ENCODE assay signal across 28 cellular contexts in the genomic region with DNA sequence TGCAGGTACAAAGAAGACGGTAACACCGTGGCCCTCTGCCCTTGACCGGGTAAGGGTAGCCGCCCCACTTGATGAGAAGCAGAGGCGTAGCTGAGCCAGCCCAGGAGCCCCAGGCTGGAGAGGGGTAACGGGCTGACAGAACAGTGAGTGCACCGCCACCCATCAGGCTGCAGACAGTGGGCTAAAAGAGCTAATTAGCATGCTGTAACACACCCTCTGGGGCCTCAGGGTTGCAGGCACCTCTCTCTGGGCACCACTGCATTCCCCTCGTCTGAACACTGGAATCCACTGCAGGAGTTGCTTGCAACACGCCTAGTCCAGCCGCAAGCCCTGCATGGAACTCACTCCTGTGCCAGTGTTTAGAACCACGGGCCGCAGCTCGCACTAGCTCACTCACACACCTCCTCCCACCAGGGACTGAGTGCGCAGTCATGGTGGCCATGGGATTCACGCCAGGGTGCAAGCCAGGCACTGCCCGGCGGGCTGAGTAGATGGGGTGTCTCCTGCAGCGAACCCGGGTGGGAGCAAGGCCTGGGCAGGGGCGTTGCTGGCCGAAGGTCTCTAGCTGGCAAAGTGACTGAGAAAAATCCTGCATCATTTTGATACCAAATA. TPM values are rescaled to one million over a fixed set of nuclear protein-coding genes. Genes with fewer than 3 reads are reported as not detected.
"Had no signal": no experiment of that assay in that cellular context is flagged by ENCODE, and none has a peak within 500 bp of the region (broad histone marks: within the 10 kb centered on the region; RNA-seq: fewer than 3 reads in every experiment).

No MANE protein-coding gene starts in this region.

- H3K4me3 Mint-ChIP-seq: dendritic cell treated with granulocyte-macrophage colony-stimulating factor and Interleukin-4, amounts not matched to agents 40 ng/mL and 50 ng/mL, for 4 days; endodermal cell; mesothelial cell of epicardium; natural killer cell treated with Interleukin-12 subunit alpha and Interleukin-12 subunit beta and Interleukin-15 and Interleukin-18, amount 100 ng/mL, for 72 hours; neural crest cell; stimulated activated naive B cell treated with anti-CD40 and anti-IgM and Interleukin-4, amounts not matched to agents 10 μg/mL and 1 μg/mL and 100 μg/mL, for 72 hours; stimulated activated naive CD8-positive, alpha-beta T cell treated with anti-CD3 and anti-CD28 coated beads, Interleukin-15, Interleukin-2, amounts not matched to agents 100 ng/mL and 50 ng/mL, for 24 hours had no signal

- H3K27ac ChIP-seq: colonic mucosa, epithelial cell of prostate, esophagus muscularis mucosa, foreskin keratinocyte, gastroesophageal sphincter, heart right ventricle, parathyroid adenoma, prostate gland, right atrium auricular region, sigmoid colon, thoracic aorta, tibial nerve, vagina had no signal

- H3K4me1 Mint-ChIP-seq: mesothelial cell of epicardium; naive B cell; neural crest cell; stimulated activated naive B cell treated with anti-CD40 and anti-IgM and Interleukin-4, amounts not matched to agents 10 μg/mL and 1 μg/mL and 100 μg/mL, for 72 hours had no signal

- H3K9me3 ChIP-seq: colonic mucosa, esophagus muscularis mucosa, mucosa of descending colon, prostate gland, sigmoid colon, thoracic aorta, vagina had no signal

- H3K4me3 ChIP-seq: colonic mucosa, esophagus muscularis mucosa, gastroesophageal sphincter, heart right ventricle, mucosa of descending colon, prostate gland, right atrium auricular region, sigmoid colon, thoracic aorta, tibial nerve, vagina had no signal

- H3K4me1 ChIP-seq: colonic mucosa, esophagus muscularis mucosa, foreskin keratinocyte, gastroesophageal sphincter, heart right ventricle, parathyroid adenoma, prostate gland, right atrium auricular region, sigmoid colon, tibial nerve, vagina had no signal

- H3K36me3 Mint-ChIP-seq: naive B cell; natural killer cell treated with Interleukin-12 subunit alpha and Interleukin-12 subunit beta and Interleukin-15 and Interleukin-18, amount 100 ng/mL, for 72 hours; stimulated activated naive B cell treated with anti-CD40 and anti-IgM and Interleukin-4, amounts not matched to agents 10 μg/mL and 1 μg/mL and 100 μg/mL, for 72 hours had no signal

- H3K27me3 Mint-ChIP-seq: dendritic cell treated with granulocyte-macrophage colony-stimulating factor and Interleukin-4, amounts not matched to agents 40 ng/mL and 50 ng/mL, for 4 days; naive B cell; natural killer cell treated with Interleukin-12 subunit alpha and Interleukin-12 subunit beta and Interleukin-15 and Interleukin-18, amount 100 ng/mL, for 72 hours; stimulated activated naive B cell treated with anti-CD40 and anti-IgM and Interleukin-4, amounts not matched to agents 10 μg/mL and 1 μg/mL and 100 μg/mL, for 72 hours; stimulated activated naive CD8-positive, alpha-beta T cell treated with anti-CD3 and anti-CD28 coated beads, Interleukin-15, Interleukin-2, amounts not matched to agents 100 ng/mL and 50 ng/mL, for 24 hours had no signal

- H3K36me3 ChIP-seq: colonic mucosa, esophagus muscularis mucosa, gastroesophageal sphincter, heart right ventricle, prostate gland, right atrium auricular region, sigmoid colon, thoracic aorta, vagina had no signal

- H3K27ac Mint-ChIP-seq: dendritic cell treated with granulocyte-macrophage colony-stimulating factor and Interleukin-4, amounts not matched to agents 40 ng/mL and 50 ng/mL, for 4 days; endodermal cell; mesothelial cell of epicardium; naive B cell; natural killer cell treated with Interleukin-12 subunit alpha and Interleukin-12 subunit beta and Interleukin-15 and Interleukin-18, amount 100 ng/mL, for 72 hours; stimulated activated naive B cell treated with anti-CD40 and anti-IgM and Interleukin-4, amounts not matched to agents 10 μg/mL and 1 μg/mL and 100 μg/mL, for 72 hours; stimulated activated naive CD8-positive, alpha-beta T cell treated with anti-CD3 and anti-CD28 coated beads, Interleukin-15, Interleukin-2, amounts not matched to agents 100 ng/mL and 50 ng/mL, for 24 hours had no signal

- ATAC-seq: foreskin keratinocyte; gastroesophageal sphincter; heart right ventricle; mucosa of descending colon; stimulated activated naive B cell treated with anti-CD40 and anti-IgM and Interleukin-4, amounts not matched to agents 10 μg/mL and 1 μg/mL and 100 μg/mL, for 72 hours had no signal

- DNase-seq: colonic mucosa; effector CD8-positive, alpha-beta T cell; endodermal cell; foreskin keratinocyte; heart right ventricle; hippocampal formation; kidney glomerular epithelial cell; mesenchymal stem cell; naive B cell; sigmoid colon; stimulated activated CD4-positive, alpha-beta T cell treated with anti-CD3 and anti-CD28 coated beads, Interleukin-4, amount 100 ng/mL, for 4 hours; stimulated activated naive B cell treated with anti-CD40 and anti-IgM and Interleukin-4, amounts not matched to agents 10 μg/mL and 1 μg/mL and 100 μg/mL, for 72 hours had no signal

- H3K27me3 ChIP-seq: colonic mucosa, esophagus muscularis mucosa, foreskin keratinocyte, gastroesophageal sphincter, heart right ventricle, right atrium auricular region, sigmoid colon, tibial nerve, vagina had no signal

RNA-seq across cellular contexts. Expression of a gene that starts 36.1 kb away (rescaled TPM):
- total RNA-seq: fibroblast of lung; foreskin keratinocyte; natural killer cell treated with Interleukin-12 subunit alpha and Interleukin-12 subunit beta and Interleukin-15 and Interleukin-18, amount 100 ng/mL, for 72 hours had no signal
